In the genomic region with DNA sequence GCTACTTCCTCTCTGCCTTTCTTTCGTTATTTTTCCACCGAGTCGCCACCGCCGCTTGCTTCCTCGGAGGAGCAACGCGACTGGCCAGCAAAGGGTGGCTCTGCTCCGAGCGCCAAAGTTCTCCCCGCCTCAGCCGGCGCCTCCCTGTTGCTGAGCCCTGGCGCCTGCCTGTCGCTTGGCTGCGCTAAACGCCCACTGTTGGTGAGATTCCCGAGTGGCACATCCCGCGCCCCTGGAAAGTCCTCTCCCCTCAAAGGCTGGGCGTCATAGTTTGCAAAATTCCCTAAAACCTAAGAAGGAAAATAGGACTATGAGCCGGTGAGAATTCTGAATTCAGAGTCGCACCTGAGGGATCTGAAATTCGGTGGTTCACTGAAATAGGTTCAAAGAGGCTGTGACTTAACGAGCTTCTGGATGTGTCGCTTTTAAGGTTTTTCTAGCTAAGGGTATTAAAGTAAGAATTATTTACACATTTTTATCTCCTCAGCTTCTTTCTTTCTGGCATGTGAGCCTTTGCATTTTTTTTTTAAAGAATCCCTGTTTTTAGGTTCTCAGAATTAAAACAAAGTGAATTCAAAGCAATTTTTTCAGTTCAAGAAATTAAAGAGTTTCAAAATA, we compare ENCODE assay signal across 8 cellular contexts. TPM values are rescaled to one million over a fixed set of nuclear protein-coding genes. Genes with fewer than 3 reads are reported as not detected.
A peak's percentile ranks its signal among the peaks of the same experiment; 100 is the strongest.
DNase-seq lines count a peak whose midpoint lies in the region; ATAC-seq and TF ChIP-seq lines count a peak whose summit lies in the region.

TSS of gene GRIN3A (minus strand) at position 82 of the 618 bp plus-strand sequence. CDS start 668 bp downstream, outside the sequence.

- H3K36me3 ChIP-seq in body of pancreas (replicated peaks in 1 of 2; ENCODE audit: insufficient read depth in 1 of 2, low read depth in 2 of 2) (no peaks in the 10 kb centered on the region), upper lobe of right lung (no peaks in the 10 kb centered on the region)

- peak; percentile 66 for DNase-seq in NCI-H1092 treated with DMSO at 0.1 percent for 48 hours (lab: John Stamatoyannopoulos, UW)
- DNase-seq in body of pancreas, result peak; percentile 4 to 17 (median 12)
- DNase-seq in medulla oblongata (ENCODE audit: extremely low spot score), result peak; percentile 16
- DNase-seq in upper lobe of right lung, result peak; percentile 61
- DNase-seq in activated gamma-delta T cell (lab: John Stamatoyannopoulos, UW), result no peak

- peak within 1 kb of the TSS in 1 of 2 donors; percentile 7 for H3K4me3 ChIP-seq in body of pancreas
- H3K4me3 ChIP-seq in upper lobe of right lung, result peak within 1 kb of the TSS; percentile 26

- peak within 1 kb of the TSS; percentile 70 for H3K27ac ChIP-seq in C4-2B
- H3K27ac ChIP-seq in body of pancreas, result no peak within 1 kb of the TSS
- no peak within 1 kb of the TSS for H3K27ac ChIP-seq in upper lobe of right lung

- H3K27me3 ChIP-seq in body of pancreas, result peaks cover 0 to 30% of the 10 kb centered on the region in 2 donors
- peaks cover 54% of the 10 kb centered on the region for H3K27me3 ChIP-seq in upper lobe of right lung

- TF ChIP-seq POLR2A in body of pancreas (IDR thresholded peaks at IDR 0.05), result no peak

- 1 to 3% methylated on average over 25 to 26 of the region's 26 CpGs for WGBS in body of pancreas, 2 donors

- peak; percentile 95 for TF ChIP-seq CTCF in C4-2B (conservative IDR thresholded peaks at IDR 0.05)
- no peak for TF ChIP-seq CTCF in body of pancreas (IDR thresholded peaks at IDR 0.05)
- TF ChIP-seq CTCF in upper lobe of right lung (IDR thresholded peaks at IDR 0.05), result no peak

- H3K4me1 ChIP-seq in body of pancreas (peaks cover 20% of the 10 kb centered on the region), upper lobe of right lung (peaks cover 8% of the 10 kb centered on the region)

- H3K9me3 ChIP-seq in body of pancreas, result no peaks in the 10 kb centered on the region
- no peaks in the 10 kb centered on the region for H3K9me3 ChIP-seq in upper lobe of right lung

- intact Hi-C loops in body of pancreas (cut with DNase I), result no loop called here
- intact Hi-C loops in upper lobe of right lung (cut with DNase I), result no loop called here

- ATAC-seq in body of pancreas (peak; percentile 40), upper lobe of right lung (peak; percentile 29), GM21423 (IDR thresholded peaks at IDR 0.05; ENCODE audit: unreplicated experiment) (no peak), GM19452 (IDR thresholded peaks at IDR 0.05; ENCODE audit: unreplicated experiment) (no peak)

RNA-seq across cellular contexts. Expression of gene GRIN3A, which starts in this region (rescaled TPM):
- total RNA-seq in body of pancreas, result under 1 TPM in 1 of 2 donors, not detected in 1; under 0.01 TPM
- total RNA-seq in upper lobe of right lung, result 0.06 TPM

Comparison
In these comparisons a context has a peak if more than half of its experiments do, and no peak if none do; other contexts are left out.
1. Peak in DNase-seq and ATAC-seq in body of pancreas; RNA of the gene not detected or under 1 TPM.
2. Peak in DNase-seq, ATAC-seq and H3K4me3 ChIP-seq in upper lobe of right lung; RNA of the gene not detected or under 1 TPM.